32 cellular contexts compared by ENCODE assay signal in the genomic region with DNA sequence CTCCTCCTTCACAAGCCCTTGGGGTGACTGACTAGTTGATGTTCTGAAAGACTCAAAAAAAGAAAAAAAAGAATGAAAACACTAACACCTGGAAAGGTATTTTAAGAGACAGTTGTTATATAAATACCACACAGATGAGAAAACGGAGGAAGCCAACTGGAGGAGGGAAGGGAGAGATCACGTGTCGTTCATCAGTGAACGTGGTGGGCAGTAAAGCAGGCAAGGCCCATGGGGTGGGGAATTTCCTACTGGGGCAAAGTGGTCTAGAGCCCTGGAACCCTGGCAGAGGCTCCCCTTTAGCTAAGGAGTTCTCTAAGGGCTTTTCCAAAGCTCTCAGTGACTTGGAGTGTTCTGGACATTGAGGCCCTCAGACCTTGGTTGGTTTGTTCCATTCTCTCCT.
"Had no signal": no experiment of that assay in that cellular context is flagged by ENCODE, and none has a peak within 500 bp of the region (broad histone marks: within the 10 kb centered on the region; RNA-seq: fewer than 3 reads in every experiment).

No MANE protein-coding gene starts in this region.

- ATAC-seq: activated naive CD8-positive, alpha-beta T cell treated with anti-CD3 and anti-CD28 coated beads, Interleukin-2, amount 50 U/mL, for 24 hours; esophagus mucosa; heart right ventricle; left lung; lower lobe of right lung; natural killer cell treated with Interleukin-12 subunit alpha and Interleukin-12 subunit beta and Interleukin-15 and Interleukin-18, amount 100 ng/mL, for 72 hours; stimulated activated naive B cell treated with anti-CD40 and anti-IgM and Interleukin-4, amounts not matched to agents 10 μg/mL and 1 μg/mL and 100 μg/mL, for 72 hours had no signal

- DNase-seq: activated CD4-positive, alpha-beta memory T cell treated with anti-CD3 and anti-CD28 coated beads, Interleukin-2, amount 10 ng/mL, durations not matched to agents 7 days and 5 days; activated CD4-positive, alpha-beta T cell treated with anti-CD3 and anti-CD28 coated beads for 1 hour; activated CD4-positive, alpha-beta T cell treated with anti-CD3 and anti-CD28 coated beads, Interleukin-2, amount 10 ng/mL, durations not matched to agents 7 days and 5 days; activated CD8-positive, alpha-beta memory T cell treated with anti-CD3 and anti-CD28 coated beads, Interleukin-2, amount 50 U/mL, for 48 hours; activated naive CD8-positive, alpha-beta T cell treated with anti-CD3 and anti-CD28 coated beads, Interleukin-2, amount 50 U/mL, for 24 hours; activated T-cell treated with anti-CD3 and anti-CD28 coated beads, Interleukin-2, amount 50 U/mL, for 24 hours; endodermal cell; heart right ventricle; kidney glomerular epithelial cell; left lung; lower lobe of right lung; mesenchymal stem cell; retina; stimulated activated CD4-positive, alpha-beta T cell treated with anti-CD3 and anti-CD28 coated beads, Interleukin-1b, Interleukin-23, amount 100 ng/mL, for 48 hours; stimulated activated CD4-positive, alpha-beta T cell treated with anti-CD3 and anti-CD28 coated beads, Interleukin-4, amount 100 ng/mL, for 4 hours; stimulated activated naive B cell treated with anti-CD40 and anti-IgM and Interleukin-4, amounts not matched to agents 10 μg/mL and 1 μg/mL and 100 μg/mL, for 72 hours; stomach; SW 1271; T1000; testis; transverse colon had no signal

- H3K36me3 Mint-ChIP-seq: activated naive CD4-positive, alpha-beta T cell treated with anti-CD3 and anti-CD28 coated beads, Interleukin-2, amount 50 U/mL, for 24 hours; natural killer cell treated with Interleukin-12 subunit alpha and Interleukin-12 subunit beta and Interleukin-15 and Interleukin-18, amount 100 ng/mL, for 72 hours; stimulated activated naive B cell treated with anti-CD40 and anti-IgM and Interleukin-4, amounts not matched to agents 10 μg/mL and 1 μg/mL and 100 μg/mL, for 72 hours; WTC11 had no signal

- H3K27me3 Mint-ChIP-seq: activated CD4-positive, alpha-beta memory T cell treated with anti-CD3 and anti-CD28 coated beads, Interleukin-2, amount 10 ng/mL, durations not matched to agents 7 days and 5 days; activated CD4-positive, alpha-beta T cell treated with anti-CD3 and anti-CD28 coated beads, Interleukin-2, amount 10 ng/mL, durations not matched to agents 7 days and 5 days; activated naive CD4-positive, alpha-beta T cell treated with anti-CD3 and anti-CD28 coated beads, Interleukin-2, amount 50 U/mL, for 24 hours; activated naive CD8-positive, alpha-beta T cell treated with anti-CD3 and anti-CD28 coated beads, Interleukin-2, amount 50 U/mL, for 24 hours; activated T-cell treated with anti-CD3 and anti-CD28 coated beads, Interleukin-2, amount 50 U/mL, for 24 hours; natural killer cell treated with Interleukin-12 subunit alpha and Interleukin-12 subunit beta and Interleukin-15 and Interleukin-18, amount 100 ng/mL, for 72 hours; progenitor cell of endocrine pancreas; stimulated activated naive B cell treated with anti-CD40 and anti-IgM and Interleukin-4, amounts not matched to agents 10 μg/mL and 1 μg/mL and 100 μg/mL, for 72 hours had no signal

- H3K4me1 ChIP-seq: left lung, lower lobe of right lung, testis had no signal

- H3K27ac ChIP-seq: cardiac muscle cell, heart right ventricle, left lung, lower lobe of right lung, neutrophil, ovary, testis had no signal

- H3K9me3 Mint-ChIP-seq: activated CD4-positive, alpha-beta memory T cell treated with anti-CD3 and anti-CD28 coated beads, Interleukin-2, amount 10 ng/mL, durations not matched to agents 7 days and 5 days; activated CD4-positive, alpha-beta T cell treated with anti-CD3 and anti-CD28 coated beads, Interleukin-2, amount 10 ng/mL, durations not matched to agents 7 days and 5 days; activated naive CD4-positive, alpha-beta T cell treated with anti-CD3 and anti-CD28 coated beads, Interleukin-2, amount 50 U/mL, for 24 hours; activated naive CD8-positive, alpha-beta T cell treated with anti-CD3 and anti-CD28 coated beads, Interleukin-2, amount 50 U/mL, for 24 hours; activated T-cell treated with anti-CD3 and anti-CD28 coated beads, Interleukin-2, amount 50 U/mL, for 24 hours; activated T-helper 2 cell treated with anti-CD3 and anti-CD28 coated beads, Interferon-gamma antibody, Interleukin-2, Interleukin-4, amounts not matched to agents 10 μg/mL and 5 μg/mL and 100 μg/mL, durations not matched to agents 14 hours and 24 hours and 36 hours; endodermal cell; natural killer cell treated with Interleukin-12 subunit alpha and Interleukin-12 subunit beta and Interleukin-15 and Interleukin-18, amount 100 ng/mL, for 72 hours; stimulated activated naive B cell treated with anti-CD40 and anti-IgM and Interleukin-4, amounts not matched to agents 10 μg/mL and 1 μg/mL and 100 μg/mL, for 72 hours; T-helper 1 cell treated with Interleukin-12 subunit alpha and Interleukin-12 subunit beta and Interleukin-4 antibody, amounts not matched to agents 30 μg/mL and 1 μg/mL, for 36 hours; WTC11 had no signal

- H3K27ac Mint-ChIP-seq: activated CD4-positive, alpha-beta memory T cell treated with anti-CD3 and anti-CD28 coated beads, Interleukin-2, amount 10 ng/mL, durations not matched to agents 7 days and 5 days; activated CD4-positive, alpha-beta T cell treated with anti-CD3 and anti-CD28 coated beads, Interleukin-2, amount 10 ng/mL, durations not matched to agents 7 days and 5 days; activated naive CD4-positive, alpha-beta T cell treated with anti-CD3 and anti-CD28 coated beads, Interleukin-2, amount 50 U/mL, for 24 hours; activated naive CD8-positive, alpha-beta T cell treated with anti-CD3 and anti-CD28 coated beads, Interleukin-2, amount 50 U/mL, for 24 hours; activated T-cell treated with anti-CD3 and anti-CD28 coated beads, Interleukin-2, amount 50 U/mL, for 24 hours; activated T-helper 2 cell treated with anti-CD3 and anti-CD28 coated beads, Interferon-gamma antibody, Interleukin-2, Interleukin-4, amounts not matched to agents 10 μg/mL and 5 μg/mL and 100 μg/mL, durations not matched to agents 14 hours and 24 hours and 36 hours; endodermal cell; natural killer cell treated with Interleukin-12 subunit alpha and Interleukin-12 subunit beta and Interleukin-15 and Interleukin-18, amount 100 ng/mL, for 72 hours; stimulated activated naive B cell treated with anti-CD40 and anti-IgM and Interleukin-4, amounts not matched to agents 10 μg/mL and 1 μg/mL and 100 μg/mL, for 72 hours; T-helper 1 cell treated with Interleukin-12 subunit alpha and Interleukin-12 subunit beta and Interleukin-4 antibody, amounts not matched to agents 30 μg/mL and 1 μg/mL, for 36 hours; WTC11 had no signal

- H3K9me3 ChIP-seq: heart right ventricle, left lung, lower lobe of right lung, neutrophil, ovary, stomach, testis, transverse colon had no signal

- H3K36me3 ChIP-seq: cardiac muscle cell, lower lobe of right lung, ovary, transverse colon had no signal

- H3K4me1 Mint-ChIP-seq: activated CD4-positive, alpha-beta T cell treated with anti-CD3 and anti-CD28 coated beads, Interleukin-2, amount 10 ng/mL, durations not matched to agents 7 days and 5 days; activated naive CD4-positive, alpha-beta T cell treated with anti-CD3 and anti-CD28 coated beads, Interleukin-2, amount 50 U/mL, for 24 hours; activated naive CD8-positive, alpha-beta T cell treated with anti-CD3 and anti-CD28 coated beads, Interleukin-2, amount 50 U/mL, for 24 hours; stimulated activated naive B cell treated with anti-CD40 and anti-IgM and Interleukin-4, amounts not matched to agents 10 μg/mL and 1 μg/mL and 100 μg/mL, for 72 hours had no signal

- H3K4me3 ChIP-seq: cardiac muscle cell, heart right ventricle, left lung, lower lobe of right lung, ovary, smooth muscle cell, stomach, testis, transverse colon had no signal

- H3K4me3 Mint-ChIP-seq: activated CD4-positive, alpha-beta memory T cell treated with anti-CD3 and anti-CD28 coated beads, Interleukin-2, amount 10 ng/mL, durations not matched to agents 7 days and 5 days; activated CD4-positive, alpha-beta T cell treated with anti-CD3 and anti-CD28 coated beads, Interleukin-2, amount 10 ng/mL, durations not matched to agents 7 days and 5 days; activated naive CD4-positive, alpha-beta T cell treated with anti-CD3 and anti-CD28 coated beads, Interleukin-2, amount 50 U/mL, for 24 hours; activated naive CD8-positive, alpha-beta T cell treated with anti-CD3 and anti-CD28 coated beads, Interleukin-2, amount 50 U/mL, for 24 hours; activated T-cell treated with anti-CD3 and anti-CD28 coated beads, Interleukin-2, amount 50 U/mL, for 24 hours; endodermal cell; natural killer cell treated with Interleukin-12 subunit alpha and Interleukin-12 subunit beta and Interleukin-15 and Interleukin-18, amount 100 ng/mL, for 72 hours; stimulated activated naive B cell treated with anti-CD40 and anti-IgM and Interleukin-4, amounts not matched to agents 10 μg/mL and 1 μg/mL and 100 μg/mL, for 72 hours; T-helper 1 cell treated with Interleukin-12 subunit alpha and Interleukin-12 subunit beta and Interleukin-4 antibody, amounts not matched to agents 30 μg/mL and 1 μg/mL, for 36 hours; WTC11 had no signal

- H3K27me3 ChIP-seq: cardiac muscle cell, heart right ventricle, left lung, neutrophil, ovary, stomach, testis, transverse colon had no signal
